Comparison of ENCODE assay signal across 29 cellular contexts in genomic region chrX:8890794-8891193, GRCh38.
"Had no signal": no experiment of that assay in that cellular context is flagged by ENCODE, and none has a peak within 500 bp of the region (broad histone marks: within the 10 kb centered on the region; RNA-seq: fewer than 3 reads in every experiment).

No MANE protein-coding gene starts in this region.

- DNase-seq: cortex of kidney; dermis blood vessel endothelial cell; dorsolateral prefrontal cortex; effector CD4-positive, alpha-beta T cell; effector CD8-positive, alpha-beta T cell; effector memory CD4-positive, alpha-beta T cell; effector memory CD8-positive, alpha-beta T cell; endodermal cell; erythroblast; esophagus squamous epithelium; foreskin fibroblast; foreskin keratinocyte; foreskin melanocyte; gastrocnemius medialis; glutamatergic neuron; head of caudate nucleus; heart left ventricle; heart right ventricle; hippocampal formation had no signal

- H3K4me3 Mint-ChIP-seq: dendritic cell treated with granulocyte-macrophage colony-stimulating factor and Interleukin-4, amounts not matched to agents 40 ng/mL and 50 ng/mL, for 4 days; effector memory CD8-positive, alpha-beta T cell; endodermal cell had no signal

- H3K27me3 ChIP-seq: esophagus muscularis mucosa, esophagus squamous epithelium, foreskin keratinocyte, gastrocnemius medialis, gastroesophageal sphincter, heart left ventricle, hepatocyte had no signal

- H3K27ac ChIP-seq: coronary artery, dorsolateral prefrontal cortex, epithelial cell of prostate, esophagus muscularis mucosa, esophagus squamous epithelium, foreskin keratinocyte, gastrocnemius medialis, gastroesophageal sphincter, heart left ventricle, heart right ventricle, hepatocyte had no signal

- H3K27ac Mint-ChIP-seq: dendritic cell treated with granulocyte-macrophage colony-stimulating factor and Interleukin-4, amounts not matched to agents 40 ng/mL and 50 ng/mL, for 4 days; effector memory CD8-positive, alpha-beta T cell; endodermal cell had no signal

- H3K4me3 ChIP-seq: coronary artery, dorsolateral prefrontal cortex, esophagus muscularis mucosa, esophagus squamous epithelium, gastrocnemius medialis, gastroesophageal sphincter, heart left ventricle, heart right ventricle, hepatocyte had no signal

- H3K4me2 ChIP-seq: hepatocyte had no signal

- H3K9me3 ChIP-seq: esophagus squamous epithelium, gastrocnemius medialis, gastroesophageal sphincter had no signal

- H3K36me3 ChIP-seq: esophagus muscularis mucosa, esophagus squamous epithelium, gastrocnemius medialis, gastroesophageal sphincter, heart left ventricle, heart right ventricle had no signal

- ATAC-seq: effector memory CD8-positive, alpha-beta T cell; esophagus mucosa; foreskin keratinocyte; gastrocnemius medialis; gastroesophageal sphincter; heart left ventricle; heart right ventricle had no signal

- H2AFZ ChIP-seq: hepatocyte had no signal

- H3K79me2 ChIP-seq: hepatocyte had no signal

- H3K4me1 ChIP-seq: esophagus squamous epithelium, foreskin keratinocyte, gastrocnemius medialis had no signal

- FAIRE-seq: endometrium, endothelial cell of umbilical vein, frontal cortex had no signal
